8 cellular contexts compared by ENCODE assay signal in the genomic region with DNA sequence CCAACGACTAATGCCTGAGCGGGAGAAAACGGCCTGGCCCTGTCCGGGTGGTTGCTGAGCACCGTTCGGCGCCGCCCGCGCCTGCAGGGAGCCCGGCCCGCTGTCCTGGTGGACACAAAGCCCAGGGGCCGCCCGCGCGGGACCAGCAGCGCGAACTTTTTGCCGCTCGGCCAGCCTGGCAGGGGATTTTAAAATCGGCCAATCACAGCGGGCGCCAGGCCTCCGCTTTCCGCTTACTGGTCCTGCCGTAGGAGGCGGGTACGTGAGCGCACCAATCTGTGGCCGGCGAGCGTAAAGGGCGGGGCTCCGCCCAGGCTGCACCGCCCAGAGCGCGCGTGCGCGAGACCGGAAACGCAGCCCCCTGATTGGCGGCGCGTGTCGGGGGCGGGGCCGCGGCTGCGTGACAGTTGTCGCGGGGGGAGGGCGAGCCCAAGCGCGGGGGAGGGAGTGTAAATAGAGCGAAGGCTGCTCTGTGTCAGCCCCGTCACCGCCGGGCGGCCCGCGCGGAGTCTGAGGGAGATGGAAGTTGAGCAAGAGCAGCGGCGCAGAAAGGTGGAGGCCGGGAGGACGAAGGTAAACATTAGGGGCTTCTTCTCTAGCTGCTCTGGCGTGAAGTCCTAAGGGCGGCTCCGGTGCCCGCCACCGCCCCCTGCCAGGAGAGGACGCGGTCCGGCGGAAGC. TPM values are rescaled to one million over a fixed set of nuclear protein-coding genes. Genes with fewer than 3 reads are reported as not detected.
DNase-seq lines count a peak whose midpoint lies in the region; ATAC-seq and TF ChIP-seq lines count a peak whose summit lies in the region.

A gene (minus strand): TSS at position 161 of the 680 bp plus-strand sequence. CDS start 1,132 bp downstream, outside the sequence.
A gene with protein sequence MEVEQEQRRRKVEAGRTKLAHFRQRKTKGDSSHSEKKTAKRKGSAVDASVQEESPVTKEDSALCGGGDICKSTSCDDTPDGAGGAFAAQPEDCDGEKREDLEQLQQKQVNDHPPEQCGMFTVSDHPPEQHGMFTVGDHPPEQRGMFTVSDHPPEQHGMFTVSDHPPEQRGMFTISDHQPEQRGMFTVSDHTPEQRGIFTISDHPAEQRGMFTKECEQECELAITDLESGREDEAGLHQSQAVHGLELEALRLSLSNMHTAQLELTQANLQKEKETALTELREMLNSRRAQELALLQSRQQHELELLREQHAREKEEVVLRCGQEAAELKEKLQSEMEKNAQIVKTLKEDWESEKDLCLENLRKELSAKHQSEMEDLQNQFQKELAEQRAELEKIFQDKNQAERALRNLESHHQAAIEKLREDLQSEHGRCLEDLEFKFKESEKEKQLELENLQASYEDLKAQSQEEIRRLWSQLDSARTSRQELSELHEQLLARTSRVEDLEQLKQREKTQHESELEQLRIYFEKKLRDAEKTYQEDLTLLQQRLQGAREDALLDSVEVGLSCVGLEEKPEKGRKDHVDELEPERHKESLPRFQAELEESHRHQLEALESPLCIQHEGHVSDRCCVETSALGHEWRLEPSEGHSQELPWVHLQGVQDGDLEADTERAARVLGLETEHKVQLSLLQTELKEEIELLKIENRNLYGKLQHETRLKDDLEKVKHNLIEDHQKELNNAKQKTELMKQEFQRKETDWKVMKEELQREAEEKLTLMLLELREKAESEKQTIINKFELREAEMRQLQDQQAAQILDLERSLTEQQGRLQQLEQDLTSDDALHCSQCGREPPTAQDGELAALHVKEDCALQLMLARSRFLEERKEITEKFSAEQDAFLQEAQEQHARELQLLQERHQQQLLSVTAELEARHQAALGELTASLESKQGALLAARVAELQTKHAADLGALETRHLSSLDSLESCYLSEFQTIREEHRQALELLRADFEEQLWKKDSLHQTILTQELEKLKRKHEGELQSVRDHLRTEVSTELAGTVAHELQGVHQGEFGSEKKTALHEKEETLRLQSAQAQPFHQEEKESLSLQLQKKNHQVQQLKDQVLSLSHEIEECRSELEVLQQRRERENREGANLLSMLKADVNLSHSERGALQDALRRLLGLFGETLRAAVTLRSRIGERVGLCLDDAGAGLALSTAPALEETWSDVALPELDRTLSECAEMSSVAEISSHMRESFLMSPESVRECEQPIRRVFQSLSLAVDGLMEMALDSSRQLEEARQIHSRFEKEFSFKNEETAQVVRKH (N-terminal part only) (plus strand): TSS at position 447 of the 680 bp plus-strand sequence. CDS start 73 bp downstream, at position 520.

- peak within 1 kb of the TSS; percentile 97 for H3K27ac ChIP-seq in naive thymus-derived CD4-positive, alpha-beta T cell (ENCODE audit: low read depth, low read length)

- POLR2A ChIA-PET in naive thymus-derived CD4-positive, alpha-beta T cell (lab: Charles Lee), result interaction anchor here (1.2 kb wide), 1 partner anchor 89 kb away, joined by 3 read pairs; no protein-coding TSS in a partner anchor

- peaks cover 43% of the 10 kb centered on the region for H3K4me1 Mint-ChIP-seq in activated T-helper 1 cell treated with anti-CD3 and anti-CD28 coated beads, Interleukin-12 subunit alpha, Interleukin-12 subunit beta, Interleukin-2, Interleukin-4 antibody, amounts not matched to agents 30 ng/mL and 10 ng/mL and 1 ng/mL, durations not matched to agents 14 hours and 24 hours and 36 hours (ENCODE audit: low read depth)
- peaks cover 14 to 44% (median 33%) of the 10 kb centered on the region in 7 donors for H3K4me1 Mint-ChIP-seq in naive thymus-derived CD4-positive, alpha-beta T cell
- peaks cover 33% of the 10 kb centered on the region for H3K4me1 Mint-ChIP-seq in stimulated activated memory B cell treated with anti-CD40 and anti-IgM and Interleukin-4, amounts not matched to agents 10 μg/mL and 1 μg/mL and 100 μg/mL, for 72 hours

- H3K27me3 ChIP-seq in naive thymus-derived CD4-positive, alpha-beta T cell (ENCODE audit: control insufficient read depth in 2 of 2, insufficient read depth in 2 of 2, low read length in 2 of 2), result no peaks in the 10 kb centered on the region

- intact Hi-C loops in activated T-helper 1 cell treated with anti-CD3 and anti-CD28 coated beads, Interleukin-12 subunit alpha, Interleukin-12 subunit beta, Interleukin-2, Interleukin-4 antibody, amounts not matched to agents 30 ng/mL and 10 ng/mL and 1 ng/mL, durations not matched to agents 14 hours and 24 hours and 36 hours (cut with micrococcal nuclease), result loop anchor here (1.0 to 10.0 kb wide), 8 partner anchors 38 to 349 kb away; a partner anchor contains a TSS
- intact Hi-C loops in naive thymus-derived CD4-positive, alpha-beta T cell (cut with micrococcal nuclease), result loop anchor here (1.0 to 5.0 kb wide), 10 partner anchors 38 to 732 kb away; a partner anchor contains a TSS

- no peaks in the 10 kb centered on the region for H3K27me3 Mint-ChIP-seq in activated T-helper 1 cell treated with anti-CD3 and anti-CD28 coated beads, Interleukin-12 subunit alpha, Interleukin-12 subunit beta, Interleukin-2, Interleukin-4 antibody, amounts not matched to agents 30 ng/mL and 10 ng/mL and 1 ng/mL, durations not matched to agents 14 hours and 24 hours and 36 hours (ENCODE audit: insufficient read depth)
- H3K27me3 Mint-ChIP-seq in naive thymus-derived CD4-positive, alpha-beta T cell, result no peaks in the 10 kb centered on the region
- no peaks in the 10 kb centered on the region for H3K27me3 Mint-ChIP-seq in stimulated activated memory B cell treated with anti-CD40 and anti-IgM and Interleukin-4, amounts not matched to agents 10 μg/mL and 1 μg/mL and 100 μg/mL, for 72 hours

- peaks cover 21% of the 10 kb centered on the region for H3K36me3 Mint-ChIP-seq in activated T-helper 1 cell treated with anti-CD3 and anti-CD28 coated beads, Interleukin-12 subunit alpha, Interleukin-12 subunit beta, Interleukin-2, Interleukin-4 antibody, amounts not matched to agents 30 ng/mL and 10 ng/mL and 1 ng/mL, durations not matched to agents 14 hours and 24 hours and 36 hours (ENCODE audit: low read depth)
- peaks cover 0 to 11% (median 3%) of the 10 kb centered on the region in 5 donors for H3K36me3 Mint-ChIP-seq in naive thymus-derived CD4-positive, alpha-beta T cell
- H3K36me3 Mint-ChIP-seq in stimulated activated memory B cell treated with anti-CD40 and anti-IgM and Interleukin-4, amounts not matched to agents 10 μg/mL and 1 μg/mL and 100 μg/mL, for 72 hours, result peaks cover 20% of the 10 kb centered on the region

- no peaks in the 10 kb centered on the region for H3K9me3 ChIP-seq in naive thymus-derived CD4-positive, alpha-beta T cell (ENCODE audit: control insufficient read depth in 2 of 3, low read length in 3 of 3)

- H3K9me3 Mint-ChIP-seq in activated T-helper 1 cell treated with anti-CD3 and anti-CD28 coated beads, Interleukin-12 subunit alpha, Interleukin-12 subunit beta, Interleukin-2, Interleukin-4 antibody, amounts not matched to agents 30 ng/mL and 10 ng/mL and 1 ng/mL, durations not matched to agents 14 hours and 24 hours and 36 hours, result no peaks in the 10 kb centered on the region
- H3K9me3 Mint-ChIP-seq in naive thymus-derived CD4-positive, alpha-beta T cell, result peaks cover 0 to 2% (median 0%) of the 10 kb centered on the region in 11 donors
- H3K9me3 Mint-ChIP-seq in stimulated activated memory B cell treated with anti-CD40 and anti-IgM and Interleukin-4, amounts not matched to agents 10 μg/mL and 1 μg/mL and 100 μg/mL, for 72 hours, result no peaks in the 10 kb centered on the region

- H3K4me1 ChIP-seq in naive thymus-derived CD4-positive, alpha-beta T cell (ENCODE audit: control insufficient read depth in 2 of 2, insufficient read depth in 2 of 2, low read length in 2 of 2), result peaks cover 0 to 16% of the 10 kb centered on the region in 2 donors

- CTCF ChIA-PET in naive thymus-derived CD4-positive, alpha-beta T cell (lab: Charles Lee), result no interaction called here

- TF ChIP-seq CTCF in LNCaP clone FGC (IDR thresholded peaks at IDR 0.05; ENCODE audit: control insufficient read depth, extremely low read depth, insufficient read depth) (no peak), fibroblast of mammary gland (conservative IDR thresholded peaks at IDR 0.05; ENCODE audit: control insufficient read depth, insufficient read depth, low read depth, low read length) (no peak)

- peaks cover 0 to 13% (median 2%) of the 10 kb centered on the region in 3 experiments for H3K36me3 ChIP-seq in naive thymus-derived CD4-positive, alpha-beta T cell (ENCODE audit: control insufficient read depth in 2 of 3, insufficient read depth in 3 of 3, low read length in 3 of 3)

- DNase-seq in EH (ENCODE audit: low read depth), result peak; percentile 98
- DNase-seq in H4 (ENCODE audit: low spot score), result peak; percentile 97
- peak; percentile 88 for DNase-seq in LNCaP clone FGC (ENCODE audit: low read depth)
- peak; percentile 99 for DNase-seq in RPMI8226
- DNase-seq in activated T-helper 1 cell treated with anti-CD3 and anti-CD28 coated beads, Interleukin-12 subunit alpha, Interleukin-12 subunit beta, Interleukin-2, Interleukin-4 antibody, amounts not matched to agents 30 ng/mL and 10 ng/mL and 1 ng/mL, durations not matched to agents 14 hours and 24 hours and 36 hours (ENCODE audit: low spot score), result peak; percentile 99
- DNase-seq in fibroblast of mammary gland (ENCODE audit: low read depth), result peak; percentile 96
- DNase-seq in naive thymus-derived CD4-positive, alpha-beta T cell, result peak; percentile 96 to 99 (median 98)

- peak within 1 kb of the TSS; percentile 93 for H3K4me3 Mint-ChIP-seq in activated T-helper 1 cell treated with anti-CD3 and anti-CD28 coated beads, Interleukin-12 subunit alpha, Interleukin-12 subunit beta, Interleukin-2, Interleukin-4 antibody, amounts not matched to agents 30 ng/mL and 10 ng/mL and 1 ng/mL, durations not matched to agents 14 hours and 24 hours and 36 hours
- H3K4me3 Mint-ChIP-seq in naive thymus-derived CD4-positive, alpha-beta T cell, result peak within 1 kb of the TSS; percentile 90 to 98 (median 96)
- H3K4me3 Mint-ChIP-seq in stimulated activated memory B cell treated with anti-CD40 and anti-IgM and Interleukin-4, amounts not matched to agents 10 μg/mL and 1 μg/mL and 100 μg/mL, for 72 hours, result peak within 1 kb of the TSS; percentile 87

- H3K27ac Mint-ChIP-seq in activated T-helper 1 cell treated with anti-CD3 and anti-CD28 coated beads, Interleukin-12 subunit alpha, Interleukin-12 subunit beta, Interleukin-2, Interleukin-4 antibody, amounts not matched to agents 30 ng/mL and 10 ng/mL and 1 ng/mL, durations not matched to agents 14 hours and 24 hours and 36 hours, result peak within 1 kb of the TSS; percentile 98
- peak within 1 kb of the TSS; percentile 91 to 99 (median 97) for H3K27ac Mint-ChIP-seq in naive thymus-derived CD4-positive, alpha-beta T cell
- H3K27ac Mint-ChIP-seq in stimulated activated memory B cell treated with anti-CD40 and anti-IgM and Interleukin-4, amounts not matched to agents 10 μg/mL and 1 μg/mL and 100 μg/mL, for 72 hours, result peak within 1 kb of the TSS; percentile 92

- H3K4me3 ChIP-seq in LNCaP clone FGC (ENCODE audit: low read depth, low read length) (peak within 1 kb of the TSS; percentile 92), fibroblast of mammary gland (ENCODE audit: control insufficient read depth, low read depth, low read length) (peak within 1 kb of the TSS; percentile 85)
- peak within 1 kb of the TSS; percentile 98 for H3K4me3 ChIP-seq in naive thymus-derived CD4-positive, alpha-beta T cell (ENCODE audit: low read length)

- peak; percentile 90 for ATAC-seq in naive thymus-derived CD4-positive, alpha-beta T cell
- ATAC-seq in stimulated activated memory B cell treated with anti-CD40 and anti-IgM and Interleukin-4, amounts not matched to agents 10 μg/mL and 1 μg/mL and 100 μg/mL, for 72 hours, result peak; percentile 95

RNA-seq across cellular contexts. Expression of the first gene that starts in this region (rescaled TPM):
- total RNA-seq in H4 (2014; rRNA removed; shearing (Covaris generic)), result 7.7 and 11.9 TPM in 2 replicates
- 26.7 and 26.9 TPM in 2 replicates for total RNA-seq in activated T-helper 1 cell treated with anti-CD3 and anti-CD28 coated beads, Interleukin-12 subunit alpha, Interleukin-12 subunit beta, Interleukin-2, Interleukin-4 antibody, amounts not matched to agents 30 ng/mL and 10 ng/mL and 1 ng/mL, durations not matched to agents 14 hours and 24 hours and 36 hours
- total RNA-seq in naive thymus-derived CD4-positive, alpha-beta T cell, result 10 to 100 TPM in 1 of 5 experiments, 1 to 10 TPM in 4; 5.0 to 38.4 (median 9.0) TPM
- polyA plus RNA-seq in naive thymus-derived CD4-positive, alpha-beta T cell, result 1 to 10 TPM in 1 of 2 donors, under 1 TPM in 1; 0.59 to 1.0 TPM

RNA-seq across cellular contexts. Expression of the second gene that starts in this region (rescaled TPM):
- total RNA-seq in H4 (2014; rRNA removed; shearing (Covaris generic)), result 5.2 and 8.1 TPM in 2 replicates
- total RNA-seq in activated T-helper 1 cell treated with anti-CD3 and anti-CD28 coated beads, Interleukin-12 subunit alpha, Interleukin-12 subunit beta, Interleukin-2, Interleukin-4 antibody, amounts not matched to agents 30 ng/mL and 10 ng/mL and 1 ng/mL, durations not matched to agents 14 hours and 24 hours and 36 hours, result 58.4 and 59.7 TPM in 2 replicates
- total RNA-seq in naive thymus-derived CD4-positive, alpha-beta T cell, result 10 to 100 TPM; 53.3 to 68.2 (median 56.2) TPM
- 10 to 100 TPM; 13.7 to 29.6 TPM for polyA plus RNA-seq in naive thymus-derived CD4-positive, alpha-beta T cell

Comparison
In these comparisons a context has a peak if more than half of its experiments do, and no peak if none do; other contexts are left out.
1. Peak in every context shown above with its lines: DNase-seq, ATAC-seq, H3K4me3 ChIP-seq and H3K27ac ChIP-seq.